8 cellular contexts compared by ENCODE assay signal in genomic region chr12:98399532-98399931, GRCh38.
DNase-seq lines count a peak whose midpoint lies in the region; ATAC-seq, FAIRE-seq and TF ChIP-seq lines count a peak whose summit lies in the region.

No MANE protein-coding gene starts in this region.

- TF ChIP-seq CTCF in astrocyte (IDR thresholded peaks at IDR 0.05; ENCODE audit: insufficient read depth, low read depth, low read length) = no peak
- TF ChIP-seq CTCF in progenitor cell of endocrine pancreas (IDR thresholded peaks at IDR 0.05; ENCODE audit: unreplicated experiment) = no peak

- peak overlapping the region; percentile 90 for H3K27ac Mint-ChIP-seq in astrocyte (ENCODE audit: unreplicated experiment)
- H3K27ac Mint-ChIP-seq in natural killer cell treated with Interleukin-12 subunit alpha and Interleukin-12 subunit beta and Interleukin-15 and Interleukin-18, amount 100 ng/mL, for 72 hours = peak overlapping the region; percentile 60 to 87
- no peak overlapping the region for H3K27ac Mint-ChIP-seq in progenitor cell of endocrine pancreas

- no peaks in the 10 kb centered on the region for H3K9me3 ChIP-seq in astrocyte (ENCODE audit: insufficient read depth, low read depth, low read length)

- H4K20me1 ChIP-seq in astrocyte (ENCODE audit: insufficient read depth, low read length) = no peaks in the 10 kb centered on the region

- FAIRE-seq in astrocyte (lab: Jason Lieb, UNC) = peak; percentile 39

- no peaks in the 10 kb centered on the region for H3K36me3 Mint-ChIP-seq in astrocyte (ENCODE audit: low read depth, unreplicated experiment)
- no peaks in the 10 kb centered on the region for H3K36me3 Mint-ChIP-seq in natural killer cell treated with Interleukin-12 subunit alpha and Interleukin-12 subunit beta and Interleukin-15 and Interleukin-18, amount 100 ng/mL, for 72 hours
- H3K36me3 Mint-ChIP-seq in progenitor cell of endocrine pancreas (ENCODE audit: insufficient read depth) = no peaks in the 10 kb centered on the region

- H3K9me3 Mint-ChIP-seq in astrocyte (ENCODE audit: unreplicated experiment) (no peaks in the 10 kb centered on the region), progenitor cell of endocrine pancreas (ENCODE audit: low read depth) (no peaks in the 10 kb centered on the region)
- H3K9me3 Mint-ChIP-seq in natural killer cell treated with Interleukin-12 subunit alpha and Interleukin-12 subunit beta and Interleukin-15 and Interleukin-18, amount 100 ng/mL, for 72 hours = no peaks in the 10 kb centered on the region

- H3K4me1 Mint-ChIP-seq in astrocyte (ENCODE audit: low read depth, unreplicated experiment) = peaks cover 33% of the 10 kb centered on the region
- peaks cover 21 to 28% of the 10 kb centered on the region in 2 donors for H3K4me1 Mint-ChIP-seq in natural killer cell treated with Interleukin-12 subunit alpha and Interleukin-12 subunit beta and Interleukin-15 and Interleukin-18, amount 100 ng/mL, for 72 hours (ENCODE audit: low read depth in 2 of 2)
- peaks cover 7% of the 10 kb centered on the region for H3K4me1 Mint-ChIP-seq in progenitor cell of endocrine pancreas (ENCODE audit: low read depth)

- no peaks in the 10 kb centered on the region for H3K79me2 ChIP-seq in astrocyte (ENCODE audit: insufficient read depth, low read length)

- H3K4me1 ChIP-seq in astrocyte (ENCODE audit: insufficient read depth, low read length) = peaks cover 14% of the 10 kb centered on the region

- peak; percentile 71 for DNase-seq in stimulated activated naive CD4-positive, alpha-beta T cell treated with Interleukin-2 at 50 U/mL for 16 hours (lab: John Stamatoyannopoulos, UW)
- no peak for DNase-seq in stimulated activated naive CD4-positive, alpha-beta T cell (lab: John Stamatoyannopoulos, UW)
- DNase-seq in HPDE6-E6E7 (ENCODE audit: extremely low spot score) = peak; percentile 25
- peak; percentile 42 for DNase-seq in T-helper 22 cell (ENCODE audit: low read depth)
- peak; percentile 83 for DNase-seq in astrocyte (ENCODE audit: low read depth)
- DNase-seq in natural killer cell treated with Interleukin-12 subunit alpha and Interleukin-12 subunit beta and Interleukin-15 and Interleukin-18, amount 100 ng/mL, for 72 hours (ENCODE audit: low spot score) = peak; percentile 84
- DNase-seq in HuH-7.5 (ENCODE audit: low spot score) = no peak
- no peak for DNase-seq in progenitor cell of endocrine pancreas (ENCODE audit: low spot score, unreplicated experiment)

- H3K27me3 Mint-ChIP-seq in astrocyte (ENCODE audit: low read depth, unreplicated experiment) (no peaks in the 10 kb centered on the region), progenitor cell of endocrine pancreas (peaks cover 7% of the 10 kb centered on the region)
- H3K27me3 Mint-ChIP-seq in natural killer cell treated with Interleukin-12 subunit alpha and Interleukin-12 subunit beta and Interleukin-15 and Interleukin-18, amount 100 ng/mL, for 72 hours = no peaks in the 10 kb centered on the region

- H3K4me3 Mint-ChIP-seq in astrocyte (ENCODE audit: unreplicated experiment) (peak overlapping the region; percentile 31), progenitor cell of endocrine pancreas (ENCODE audit: low read depth) (no peak overlapping the region)
- peak overlapping the region; percentile 48 for H3K4me3 Mint-ChIP-seq in natural killer cell treated with Interleukin-12 subunit alpha and Interleukin-12 subunit beta and Interleukin-15 and Interleukin-18, amount 100 ng/mL, for 72 hours

- H3K27me3 ChIP-seq in astrocyte (ENCODE audit: insufficient read depth, low read length) = no peaks in the 10 kb centered on the region

- H3K36me3 ChIP-seq in astrocyte (ENCODE audit: insufficient read depth, low read length) = no peaks in the 10 kb centered on the region

- peak overlapping the region; percentile 48 for H3K4me2 ChIP-seq in astrocyte (ENCODE audit: low read length)

- no peak overlapping the region for H3K4me3 ChIP-seq in astrocyte (ENCODE audit: insufficient read depth, low read depth, low read length)

- H2AFZ ChIP-seq in astrocyte (ENCODE audit: low read depth, low read length) = peak overlapping the region; percentile 71

- H3K27ac ChIP-seq in astrocyte (ENCODE audit: low read depth, low read length) = peak overlapping the region; percentile 60

- peak overlapping the region; percentile 15 for H3K9ac ChIP-seq in astrocyte (ENCODE audit: low read length)

- peak; percentile 86 to 92 for ATAC-seq in natural killer cell treated with Interleukin-12 subunit alpha and Interleukin-12 subunit beta and Interleukin-15 and Interleukin-18, amount 100 ng/mL, for 72 hours

Comparison
In these comparisons a context has a peak if more than half of its experiments do, and no peak if none do; other contexts are left out.
1. DNase-seq: peak in stimulated activated naive CD4-positive, alpha-beta T cell treated with Interleukin-2 at 50 U/mL for 16 hours (single experiment), HPDE6-E6E7 (single experiment), T-helper 22 cell (single experiment), astrocyte (single experiment) and natural killer cell treated with Interleukin-12 subunit alpha and Interleukin-12 subunit beta and Interleukin-15 and Interleukin-18, amount 100 ng/mL, for 72 hours (single experiment); none in stimulated activated naive CD4-positive, alpha-beta T cell (0 of 6), HuH-7.5 (single experiment) and progenitor cell of endocrine pancreas (single experiment).